ENCODE assay signal across 26 cellular contexts in genomic region chr14:29717906-29718305, GRCh38.
"Had no signal": no experiment of that assay in that cellular context is flagged by ENCODE, and none has a peak within 500 bp of the region (broad histone marks: within the 10 kb centered on the region; RNA-seq: fewer than 3 reads in every experiment).

No MANE protein-coding gene starts in this region.

- H3K27me3 ChIP-seq: body of pancreas, colonic mucosa, heart right ventricle, ovary, right lobe of liver, testis, uterus had no signal

- ATAC-seq: activated CD4-positive, CD25-positive, alpha-beta regulatory T cell treated with anti-CD3 and anti-CD28 coated beads, Interleukin-2, amount 50 U/mL, for 24 hours; activated naive CD4-positive, alpha-beta T cell treated with anti-CD3 and anti-CD28 coated beads, Interleukin-2, amount 50 U/mL, for 72 hours; body of pancreas; heart right ventricle; naive thymus-derived CD4-positive, alpha-beta T cell; right lobe of liver; stimulated activated naive CD8-positive, alpha-beta T cell treated with anti-CD3 and anti-CD28 coated beads, Interleukin-15, Interleukin-2, amounts not matched to agents 100 U/mL and 50 U/mL, for 24 hours had no signal

- H3K4me1 ChIP-seq: colonic mucosa, heart right ventricle, right lobe of liver, uterus had no signal

- H3K4me3 ChIP-seq: body of pancreas, colonic mucosa, heart right ventricle, ovary, right lobe of liver, skin epidermis, testis, uterus had no signal

- H3K27ac ChIP-seq: body of pancreas, colonic mucosa, heart right ventricle, ovary, right lobe of liver, skin epidermis, testis, uterus, WERI-Rb-1 had no signal

- H3K36me3 ChIP-seq: colonic mucosa, heart right ventricle, ovary, right lobe of liver, uterus, WERI-Rb-1 had no signal

- DNase-seq: activated CD4-positive, alpha-beta memory T cell treated with anti-CD3 and anti-CD28 coated beads, Interleukin-2, amount 10 ng/mL, durations not matched to agents 7 days and 5 days; activated CD4-positive, alpha-beta T cell treated with anti-CD3 and anti-CD28 coated beads, Interleukin-2, amount 10 ng/mL, durations not matched to agents 24 days and 14 days; activated CD8-positive, alpha-beta memory T cell treated with anti-CD3 and anti-CD28 coated beads, Interleukin-2, amount 50 U/mL, for 48 hours; activated naive CD4-positive, alpha-beta T cell; activated T-cell treated with anti-CD3 and anti-CD28 coated beads, Interleukin-2, amount 50 U/mL, for 24 hours; anterior cingulate cortex; body of pancreas; cerebellar nuclear complex; colonic mucosa; effector CD8-positive, alpha-beta T cell; foreskin melanocyte; heart right ventricle; midbrain; naive thymus-derived CD4-positive, alpha-beta T cell; ovary; right lobe of liver; stimulated activated CD4-positive, alpha-beta T cell treated with anti-CD3 and anti-CD28 coated beads, Interleukin-12 subunit alpha, Interleukin-12 subunit beta, amount 100 ng/mL, for 4 hours; stimulated activated CD4-positive, alpha-beta T cell treated with anti-CD3 and anti-CD28 coated beads, Interleukin-4, amount 100 ng/mL, for 1 hour; stimulated activated naive CD8-positive, alpha-beta T cell treated with anti-CD3 and anti-CD28 coated beads, Interleukin-15, Interleukin-2, amounts not matched to agents 100 U/mL and 50 U/mL, for 24 hours; testis; trophoblast cell; uterus; WERI-Rb-1 had no signal

- H3K9me3 ChIP-seq: body of pancreas, colonic mucosa, heart right ventricle, ovary, right lobe of liver, testis, uterus had no signal
